22 cellular contexts compared by ENCODE assay signal in genomic region chr5:108025009-108025408, GRCh38.
"Had no signal": no experiment of that assay in that cellular context is flagged by ENCODE, and none has a peak within 500 bp of the region (broad histone marks: within the 10 kb centered on the region; RNA-seq: fewer than 3 reads in every experiment).

No MANE protein-coding gene starts in this region.

- H3K4me3 ChIP-seq: gastrocnemius medialis, mucosa of descending colon, ovary, right lobe of liver, spleen, testis, tibial nerve, upper lobe of right lung, vagina had no signal

- H3K4me3 Mint-ChIP-seq: immature natural killer cell; naive thymus-derived CD8-positive, alpha-beta T cell; stimulated activated naive B cell treated with anti-CD40 and anti-IgM and Interleukin-4, amounts not matched to agents 10 μg/mL and 1 μg/mL and 100 μg/mL, for 72 hours; stimulated activated naive CD8-positive, alpha-beta T cell treated with anti-CD3 and anti-CD28 coated beads, Interleukin-15, amount 100 ng/mL, for 72 hours had no signal

- DNase-seq: effector memory CD4-positive, alpha-beta T cell; gastrocnemius medialis; mammary epithelial cell; mucosa of descending colon; naive thymus-derived CD8-positive, alpha-beta T cell; nucleus accumbens; ovary; right lobe of liver; spleen; stimulated activated CD4-positive, alpha-beta T cell treated with anti-CD3 and anti-CD28 coated beads, Interleukin-15, amount 100 ng/mL, for 24 hours; stimulated activated CD4-positive, alpha-beta T cell treated with anti-CD3 and anti-CD28 coated beads, Interleukin-1b, Interleukin-23, amount 100 ng/mL, for 48 hours; stimulated activated CD4-positive, alpha-beta T cell treated with anti-CD3 and anti-CD28 coated beads, Interleukin-4, amount 100 ng/mL, for 4 hours; stimulated activated naive B cell treated with anti-CD40 and anti-IgM and Interleukin-4, amounts not matched to agents 10 μg/mL and 1 μg/mL and 100 μg/mL, for 72 hours; stimulated activated naive CD8-positive, alpha-beta T cell treated with anti-CD3 and anti-CD28 coated beads, Interleukin-15, amount 100 ng/mL, for 72 hours; testis; upper lobe of right lung had no signal

- H3K4me1 Mint-ChIP-seq: naive thymus-derived CD8-positive, alpha-beta T cell; stimulated activated naive CD8-positive, alpha-beta T cell treated with anti-CD3 and anti-CD28 coated beads, Interleukin-15, amount 100 ng/mL, for 72 hours had no signal

- H3K27me3 Mint-ChIP-seq: naive thymus-derived CD8-positive, alpha-beta T cell; stimulated activated naive B cell treated with anti-CD40 and anti-IgM and Interleukin-4, amounts not matched to agents 10 μg/mL and 1 μg/mL and 100 μg/mL, for 72 hours; stimulated activated naive CD8-positive, alpha-beta T cell treated with anti-CD3 and anti-CD28 coated beads, Interleukin-15, amount 100 ng/mL, for 72 hours had no signal

- H3K36me3 ChIP-seq: gastrocnemius medialis, ovary, right lobe of liver, spleen, tibial nerve, upper lobe of right lung, vagina had no signal

- H3K4me1 ChIP-seq: right lobe of liver, testis, upper lobe of right lung, vagina had no signal

- H3K27ac Mint-ChIP-seq: stimulated activated naive B cell treated with anti-CD40 and anti-IgM and Interleukin-4, amounts not matched to agents 10 μg/mL and 1 μg/mL and 100 μg/mL, for 72 hours had no signal

- H3K36me3 Mint-ChIP-seq: stimulated activated naive B cell treated with anti-CD40 and anti-IgM and Interleukin-4, amounts not matched to agents 10 μg/mL and 1 μg/mL and 100 μg/mL, for 72 hours had no signal

- H3K9me3 Mint-ChIP-seq: immature natural killer cell; naive thymus-derived CD8-positive, alpha-beta T cell; stimulated activated naive B cell treated with anti-CD40 and anti-IgM and Interleukin-4, amounts not matched to agents 10 μg/mL and 1 μg/mL and 100 μg/mL, for 72 hours; stimulated activated naive CD8-positive, alpha-beta T cell treated with anti-CD3 and anti-CD28 coated beads, Interleukin-15, amount 100 ng/mL, for 72 hours had no signal

- H3K27me3 ChIP-seq: gastrocnemius medialis, ovary, right lobe of liver, spleen, testis, tibial nerve, upper lobe of right lung, vagina had no signal

- ATAC-seq: esophagus mucosa; gastrocnemius medialis; mucosa of descending colon; naive thymus-derived CD8-positive, alpha-beta T cell; right lobe of liver; stimulated activated naive B cell treated with anti-CD40 and anti-IgM and Interleukin-4, amounts not matched to agents 10 μg/mL and 1 μg/mL and 100 μg/mL, for 72 hours; stimulated activated naive CD8-positive, alpha-beta T cell treated with anti-CD3 and anti-CD28 coated beads, Interleukin-15, amount 100 ng/mL, for 72 hours; upper lobe of right lung had no signal

- H3K9me3 ChIP-seq: gastrocnemius medialis, mucosa of descending colon, ovary, right lobe of liver, spleen, testis, tibial nerve, upper lobe of right lung, vagina had no signal

- H3K27ac ChIP-seq: gastrocnemius medialis, ovary, right lobe of liver, spleen, testis, tibial nerve, upper lobe of right lung, vagina had no signal

- FAIRE-seq: endometrium, keratinocyte had no signal
